In genomic region chr6:136073216-136073615, GRCh38 we compare ENCODE assay signal across 27 cellular contexts.
"Had no signal": no experiment of that assay in that cellular context is flagged by ENCODE, and none has a peak within 500 bp of the region (broad histone marks: within the 10 kb centered on the region; RNA-seq: fewer than 3 reads in every experiment).

No MANE protein-coding gene starts in this region.

- H3K4me1 Mint-ChIP-seq: activated B cell treated with CpG ODN at 0.5 μM for 24 hours; activated CD4-positive, alpha-beta T cell treated with anti-CD3 and anti-CD28 coated beads for 36 hours; activated naive CD8-positive, alpha-beta T cell treated with anti-CD3 and anti-CD28 coated beads for 36 hours; stimulated activated memory B cell treated with anti-CD40 and anti-IgM and Interleukin-4, amounts not matched to agents 10 μg/mL and 1 μg/mL and 100 μg/mL, for 72 hours; T-helper 17 cell had no signal

- H3K27ac ChIP-seq: body of pancreas, cardiac muscle cell, gastroesophageal sphincter, left lung, neutrophil, parathyroid adenoma, stomach, suprapubic skin, tibial nerve had no signal

- H3K79me2 ChIP-seq: parathyroid adenoma had no signal

- H3K4me3 Mint-ChIP-seq: activated B cell treated with CpG ODN at 0.5 μM for 24 hours; activated CD4-positive, alpha-beta T cell treated with anti-CD3 and anti-CD28 coated beads for 36 hours; activated naive CD8-positive, alpha-beta T cell treated with anti-CD3 and anti-CD28 coated beads for 36 hours; activated T-cell treated with anti-CD3 and anti-CD28 coated beads, Interleukin-2, amount 50 U/mL, for 4 hours; natural killer cell treated with Interleukin-12 subunit alpha and Interleukin-12 subunit beta and Interleukin-15 and Interleukin-18, amount 100 ng/mL, for 72 hours; stimulated activated memory B cell treated with anti-CD40 and anti-IgM and Interleukin-4, amounts not matched to agents 10 μg/mL and 1 μg/mL and 100 μg/mL, for 72 hours; T-helper 17 cell had no signal

- H3K4me3 ChIP-seq: body of pancreas, cardiac muscle cell, gastroesophageal sphincter, left lung, stomach, suprapubic skin, tibial nerve had no signal

- H3K36me3 Mint-ChIP-seq: activated naive CD8-positive, alpha-beta T cell treated with anti-CD3 and anti-CD28 coated beads for 36 hours; natural killer cell treated with Interleukin-12 subunit alpha and Interleukin-12 subunit beta and Interleukin-15 and Interleukin-18, amount 100 ng/mL, for 72 hours had no signal

- DNase-seq: activated B cell treated with CpG ODN at 0.5 μM for 24 hours; activated CD4-positive, alpha-beta T cell treated with anti-CD3 and anti-CD28 coated beads for 36 hours; activated CD4-positive, alpha-beta T cell treated with anti-CD3 and anti-CD28 coated beads, Interleukin-2, amount 50 U/mL, for 4 hours; activated CD8-positive, alpha-beta memory T cell treated with anti-CD3 and anti-CD28 coated beads for 24 hours; activated CD8-positive, alpha-beta memory T cell treated with anti-CD3 and anti-CD28 coated beads, Interleukin-2, amount 50 U/mL, for 4 hours; activated naive CD4-positive, alpha-beta T cell treated with Interleukin-2 at 50 U/mL for 16 hours; activated naive CD8-positive, alpha-beta T cell treated with anti-CD3 and anti-CD28 coated beads for 36 hours; activated T-cell treated with anti-CD3 and anti-CD28 coated beads, Interleukin-2, amount 50 U/mL, for 4 hours; body of pancreas; head of caudate nucleus; kidney glomerular epithelial cell; left lung; small intestine; stimulated activated CD4-positive, alpha-beta T cell treated with anti-CD3 and anti-CD28 coated beads, Interleukin-2, amount 100 ng/mL, for 24 hours; stomach; SW 1271; T-helper 17 cell had no signal

- ATAC-seq: activated CD4-positive, alpha-beta T cell treated with anti-CD3 and anti-CD28 coated beads for 36 hours; activated T-cell treated with anti-CD3 and anti-CD28 coated beads, Interleukin-2, amount 50 U/mL, for 4 hours; body of pancreas; gastroesophageal sphincter; left lung; natural killer cell treated with Interleukin-12 subunit alpha and Interleukin-12 subunit beta and Interleukin-15 and Interleukin-18, amount 100 ng/mL, for 72 hours; sciatic nerve; stimulated activated memory B cell treated with anti-CD40 and anti-IgM and Interleukin-4, amounts not matched to agents 10 μg/mL and 1 μg/mL and 100 μg/mL, for 72 hours; T-helper 17 cell had no signal

- H3K9me3 Mint-ChIP-seq: activated B cell treated with CpG ODN at 0.5 μM for 24 hours; activated naive CD8-positive, alpha-beta T cell treated with anti-CD3 and anti-CD28 coated beads for 36 hours; activated T-cell treated with anti-CD3 and anti-CD28 coated beads, Interleukin-2, amount 50 U/mL, for 4 hours; activated T-helper 2 cell treated with anti-CD3 and anti-CD28 coated beads, Interferon-gamma antibody, Interleukin-2, Interleukin-4, amounts not matched to agents 10 μg/mL and 5 μg/mL and 100 μg/mL, durations not matched to agents 14 hours and 24 hours and 36 hours; natural killer cell treated with Interleukin-12 subunit alpha and Interleukin-12 subunit beta and Interleukin-15 and Interleukin-18, amount 100 ng/mL, for 72 hours had no signal

- H3K9me3 ChIP-seq: body of pancreas, gastroesophageal sphincter, left lung, neutrophil, stomach, suprapubic skin, tibial nerve had no signal

- H2AFZ ChIP-seq: parathyroid adenoma had no signal

- H3K27me3 Mint-ChIP-seq: activated B cell treated with CpG ODN at 0.5 μM for 24 hours; stimulated activated memory B cell treated with anti-CD40 and anti-IgM and Interleukin-4, amounts not matched to agents 10 μg/mL and 1 μg/mL and 100 μg/mL, for 72 hours had no signal

- H3K9ac ChIP-seq: parathyroid adenoma had no signal

- H3K36me3 ChIP-seq: cardiac muscle cell, gastroesophageal sphincter, left lung, neutrophil, stomach, suprapubic skin had no signal

- H3K27me3 ChIP-seq: body of pancreas, cardiac muscle cell, gastroesophageal sphincter, left lung, neutrophil, stomach, suprapubic skin, tibial nerve had no signal

- H3K27ac Mint-ChIP-seq: activated B cell treated with CpG ODN at 0.5 μM for 24 hours; activated CD4-positive, alpha-beta T cell treated with anti-CD3 and anti-CD28 coated beads for 36 hours; activated naive CD8-positive, alpha-beta T cell treated with anti-CD3 and anti-CD28 coated beads for 36 hours; activated T-helper 2 cell treated with anti-CD3 and anti-CD28 coated beads, Interferon-gamma antibody, Interleukin-2, Interleukin-4, amounts not matched to agents 10 μg/mL and 5 μg/mL and 100 μg/mL, durations not matched to agents 14 hours and 24 hours and 36 hours; natural killer cell treated with Interleukin-12 subunit alpha and Interleukin-12 subunit beta and Interleukin-15 and Interleukin-18, amount 100 ng/mL, for 72 hours; stimulated activated memory B cell treated with anti-CD40 and anti-IgM and Interleukin-4, amounts not matched to agents 10 μg/mL and 1 μg/mL and 100 μg/mL, for 72 hours; T-helper 17 cell had no signal
